Comparison of ENCODE assay signal across 23 cellular contexts in the genomic region with DNA sequence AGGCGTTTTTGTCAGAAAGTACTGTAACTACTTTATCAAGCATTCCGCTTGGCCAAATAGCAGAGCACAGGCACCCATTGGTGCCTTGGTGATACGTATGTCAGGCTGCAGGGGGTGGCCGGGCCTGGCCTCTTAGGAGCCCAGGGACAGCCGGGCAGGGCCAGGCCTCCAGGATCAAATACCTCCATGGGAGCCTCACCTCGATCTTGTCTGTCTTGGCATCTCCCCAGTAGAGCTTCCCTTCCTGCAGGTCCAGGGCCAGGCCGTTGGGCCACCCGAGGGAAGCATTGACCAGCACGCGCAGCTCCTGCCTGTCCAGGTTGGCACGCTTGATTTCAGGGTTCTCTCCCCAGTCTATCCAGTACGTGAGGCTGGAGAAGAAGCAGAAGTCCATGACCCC.
A peak's percentile ranks its signal among the peaks of the same experiment; 100 is the strongest.
DNase-seq lines count a peak whose midpoint lies in the region; ATAC-seq, FAIRE-seq and TF ChIP-seq lines count a peak whose summit lies in the region.
"Had no signal": no experiment of that assay in that cellular context is flagged by ENCODE, and none has a peak within 500 bp of the region (broad histone marks: within the 10 kb centered on the region; RNA-seq: fewer than 3 reads in every experiment).

No MANE protein-coding gene starts in this region.

- H3K4me1 ChIP-seq in kidney (ENCODE audit: control insufficient read depth in 1 of 2, insufficient read depth in 1 of 2, low read depth in 1 of 2, low read length in 2 of 2) (no peaks in the 10 kb centered on the region), aorta (ENCODE audit: control insufficient read depth in 1 of 2, insufficient read depth in 2 of 2, low read length in 2 of 2) (no peaks in the 10 kb centered on the region)
- H3K4me1 ChIP-seq: A549 had no signal

- FAIRE-seq in kidney (lab: Jason Lieb, UNC) = no peak
- FAIRE-seq: A549, GM19239, H1 had no signal

- WGBS in aorta, 2 donors = 89 to 92% methylated on average over 12 of the region's 12 CpGs

- H3K36me3 ChIP-seq in kidney (ENCODE audit: control insufficient read depth in 1 of 2, insufficient read depth in 2 of 2, low read length in 2 of 2) (peaks cover 29 to 34% of the 10 kb centered on the region in 2 donors), aorta (ENCODE audit: control insufficient read depth in 1 of 2, insufficient read depth in 2 of 2, low read length in 1 of 2) (peaks cover 0 to 7% of the 10 kb centered on the region in 2 donors)

- peak; percentile 12 for DNase-seq in activated naive CD8-positive, alpha-beta T cell treated with anti-CD3 and anti-CD28 coated beads, Interleukin-2, amount 10 ng/mL, durations not matched to agents 7 days and 5 days
- DNase-seq in activated naive CD8-positive, alpha-beta T cell treated with anti-CD3 and anti-CD28 coated beads for 36 hours = no peak
- peak; percentile 58 for DNase-seq in kidney
- peak; percentile 54 for DNase-seq in posterior vena cava (ENCODE audit: low spot score)
- peak; percentile 29 to 67 for DNase-seq in aorta
- DNase-seq in midbrain (lab: John Stamatoyannopoulos, UW) = no peak
- DNase-seq in 8988T = no peak
- DNase-seq in effector memory CD8-positive, alpha-beta T cell = no peak
- DNase-seq: DMS153, DND-41, MM.1S, NCI-H1694, NCI-H2029 treated with DMSO at 0.1 percent for 48 hours, NCI-H2227 treated with DMSO at 0.1 percent for 48 hours, NCI-H526 treated with DMSO at 0.1 percent for 48 hours, SHP77 had no signal

- intact Hi-C loops in kidney (cut with DNase I) (no loop called here), posterior vena cava (cut with DNase I) (no loop called here), aorta (cut with DNase I) (no loop called here)

- no peaks in the 10 kb centered on the region for H3K27me3 ChIP-seq in aorta (ENCODE audit: control insufficient read depth in 1 of 2, insufficient read depth in 2 of 2, low read length in 1 of 2)

- no peak overlapping the region for H3K9ac ChIP-seq in kidney (ENCODE audit: low read length in 2 of 2)
- H3K9ac ChIP-seq: KMS-11 had no signal

- no peak for TF ChIP-seq CTCF in kidney (IDR thresholded peaks at IDR 0.05; ENCODE audit: borderline replicate concordance, extremely low read depth, insufficient read depth)

- ATAC-seq in activated naive CD8-positive, alpha-beta T cell treated with anti-CD3 and anti-CD28 coated beads, Interleukin-2, amount 10 ng/mL, durations not matched to agents 7 days and 5 days (ENCODE audit: low read depth) = no peak
- no peak for ATAC-seq in aorta (ENCODE audit: low FRiP score)
- no peak for ATAC-seq in effector memory CD8-positive, alpha-beta T cell (replicated peaks)
- ATAC-seq: A549, HCT116 had no signal

- no peak overlapping the region for H3K4me3 ChIP-seq in kidney (ENCODE audit: low read length in 2 of 2)
- H3K4me3 ChIP-seq in aorta (ENCODE audit: low read length in 2 of 2) = no peak overlapping the region
- H3K4me3 ChIP-seq: A549 had no signal

- H3K9me3 Mint-ChIP-seq in activated naive CD8-positive, alpha-beta T cell treated with anti-CD3 and anti-CD28 coated beads, Interleukin-2, amount 10 ng/mL, durations not matched to agents 7 days and 5 days = no peaks in the 10 kb centered on the region
- no peaks in the 10 kb centered on the region for H3K9me3 Mint-ChIP-seq in activated naive CD8-positive, alpha-beta T cell treated with anti-CD3 and anti-CD28 coated beads for 36 hours
- no peaks in the 10 kb centered on the region for H3K9me3 Mint-ChIP-seq in effector memory CD8-positive, alpha-beta T cell
- H3K9me3 Mint-ChIP-seq: IgD-negative memory B cell had no signal

- no peak overlapping the region for H3K4me3 Mint-ChIP-seq in activated naive CD8-positive, alpha-beta T cell treated with anti-CD3 and anti-CD28 coated beads, Interleukin-2, amount 10 ng/mL, durations not matched to agents 7 days and 5 days
- no peak overlapping the region for H3K4me3 Mint-ChIP-seq in activated naive CD8-positive, alpha-beta T cell treated with anti-CD3 and anti-CD28 coated beads for 36 hours
- no peak overlapping the region for H3K4me3 Mint-ChIP-seq in effector memory CD8-positive, alpha-beta T cell
- H3K4me3 Mint-ChIP-seq: IgD-negative memory B cell had no signal

- H3K36me3 Mint-ChIP-seq in activated naive CD8-positive, alpha-beta T cell treated with anti-CD3 and anti-CD28 coated beads, Interleukin-2, amount 10 ng/mL, durations not matched to agents 7 days and 5 days = peaks cover 3% of the 10 kb centered on the region
- peaks cover 14% of the 10 kb centered on the region for H3K36me3 Mint-ChIP-seq in activated naive CD8-positive, alpha-beta T cell treated with anti-CD3 and anti-CD28 coated beads for 36 hours
- peaks cover 30% of the 10 kb centered on the region for H3K36me3 Mint-ChIP-seq in effector memory CD8-positive, alpha-beta T cell (ENCODE audit: insufficient read depth)

- no peak overlapping the region for H3K27ac Mint-ChIP-seq in activated naive CD8-positive, alpha-beta T cell treated with anti-CD3 and anti-CD28 coated beads, Interleukin-2, amount 10 ng/mL, durations not matched to agents 7 days and 5 days
- no peak overlapping the region for H3K27ac Mint-ChIP-seq in activated naive CD8-positive, alpha-beta T cell treated with anti-CD3 and anti-CD28 coated beads for 36 hours
- no peak overlapping the region for H3K27ac Mint-ChIP-seq in effector memory CD8-positive, alpha-beta T cell
- H3K27ac Mint-ChIP-seq: IgD-negative memory B cell had no signal

- H3K27ac ChIP-seq in kidney (ENCODE audit: low read depth in 2 of 2, low read length in 2 of 2) = no peak overlapping the region
- no peak overlapping the region for H3K27ac ChIP-seq in aorta (ENCODE audit: low read depth in 1 of 2, low read length in 2 of 2)
- H3K27ac ChIP-seq: A549, KMS-11, RWPE1 had no signal

- POLR2A ChIA-PET in activated naive CD8-positive, alpha-beta T cell treated with anti-CD3 and anti-CD28 coated beads, Interleukin-2, amount 10 ng/mL, durations not matched to agents 7 days and 5 days (lab: Charles Lee) = no interaction called here

- H3K4me1 Mint-ChIP-seq in activated naive CD8-positive, alpha-beta T cell treated with anti-CD3 and anti-CD28 coated beads, Interleukin-2, amount 10 ng/mL, durations not matched to agents 7 days and 5 days = no peaks in the 10 kb centered on the region
- no peaks in the 10 kb centered on the region for H3K4me1 Mint-ChIP-seq in activated naive CD8-positive, alpha-beta T cell treated with anti-CD3 and anti-CD28 coated beads for 36 hours
- H3K4me1 Mint-ChIP-seq in effector memory CD8-positive, alpha-beta T cell (ENCODE audit: low read depth in 2 of 2) = peaks cover 2 to 3% of the 10 kb centered on the region in 2 donors
- H3K4me1 Mint-ChIP-seq: IgD-negative memory B cell had no signal

- no peaks in the 10 kb centered on the region for H3K27me3 Mint-ChIP-seq in activated naive CD8-positive, alpha-beta T cell treated with anti-CD3 and anti-CD28 coated beads, Interleukin-2, amount 10 ng/mL, durations not matched to agents 7 days and 5 days
- H3K27me3 Mint-ChIP-seq in activated naive CD8-positive, alpha-beta T cell treated with anti-CD3 and anti-CD28 coated beads for 36 hours = no peaks in the 10 kb centered on the region
- H3K27me3 Mint-ChIP-seq in effector memory CD8-positive, alpha-beta T cell = no peaks in the 10 kb centered on the region
- H3K27me3 Mint-ChIP-seq: IgD-negative memory B cell had no signal

- H3K9me3 ChIP-seq in kidney (ENCODE audit: control insufficient read depth in 1 of 2, low read length in 2 of 2) (no peaks in the 10 kb centered on the region), aorta (ENCODE audit: control insufficient read depth, low read length) (no peaks in the 10 kb centered on the region)
- H3K9me3 ChIP-seq: A549 had no signal

Comparison
In these comparisons a context has a peak if more than half of its experiments do, and no peak if none do; other contexts are left out.
1. DNase-seq: peak in activated naive CD8-positive, alpha-beta T cell treated with anti-CD3 and anti-CD28 coated beads, Interleukin-2, amount 10 ng/mL, durations not matched to agents 7 days and 5 days (single experiment), kidney (single experiment), posterior vena cava (single experiment) and aorta (2 of 2); none in activated naive CD8-positive, alpha-beta T cell treated with anti-CD3 and anti-CD28 coated beads for 36 hours (single experiment), midbrain (single experiment), 8988T (single experiment) and effector memory CD8-positive, alpha-beta T cell (0 of 3).